In genomic region chr6:137303436-137303835, GRCh38 we compare ENCODE assay signal across 18 cellular contexts.
"Had no signal": no experiment of that assay in that cellular context is flagged by ENCODE, and none has a peak within 500 bp of the region (broad histone marks: within the 10 kb centered on the region; RNA-seq: fewer than 3 reads in every experiment).

No MANE protein-coding gene starts in this region.

- H3K9me3 ChIP-seq: esophagus muscularis mucosa, heart left ventricle, neutrophil, right atrium auricular region, sigmoid colon, suprapubic skin, thyroid gland, uterus had no signal

- H3K4me3 ChIP-seq: esophagus muscularis mucosa, heart left ventricle, right atrium auricular region, sigmoid colon, suprapubic skin, thyroid gland, uterus had no signal

- H3K27ac ChIP-seq: epithelial cell of prostate, esophagus muscularis mucosa, heart left ventricle, neutrophil, right atrium auricular region, sigmoid colon, suprapubic skin, thyroid gland, uterus had no signal

- H3K4me1 ChIP-seq: esophagus muscularis mucosa, right atrium auricular region, sigmoid colon, thyroid gland, uterus had no signal

- H3K27me3 ChIP-seq: esophagus muscularis mucosa, heart left ventricle, neutrophil, right atrium auricular region, sigmoid colon, suprapubic skin, thyroid gland, uterus had no signal

- DNase-seq: effector memory CD4-positive, alpha-beta T cell; heart left ventricle; hippocampal formation; islet precursor cell; mammary epithelial cell; naive thymus-derived CD4-positive, alpha-beta T cell; nephron progenitor cell; sigmoid colon; small intestine; stimulated activated CD4-positive, alpha-beta T cell treated with anti-CD3 and anti-CD28 coated beads, Interleukin-2, amount 100 ng/mL, for 48 hours; stimulated activated naive CD4-positive, alpha-beta T cell treated with Interleukin-2 at 50 U/mL for 16 hours; thyroid gland; uterus had no signal

- H3K36me3 ChIP-seq: esophagus muscularis mucosa, heart left ventricle, neutrophil, right atrium auricular region, sigmoid colon, suprapubic skin, thyroid gland, uterus had no signal
